Comparison of ENCODE assay signal across 8 cellular contexts in genomic region chr12:120713861-120714482, GRCh38. TPM values are rescaled to one million over a fixed set of nuclear protein-coding genes. Genes with fewer than 3 reads are reported as not detected.
DNase-seq lines count a peak whose midpoint lies in the region; ATAC-seq and TF ChIP-seq lines count a peak whose summit lies in the region.

No MANE protein-coding gene starts in this region.

- DNase-seq in CD4-positive, alpha-beta T cell, result peak; percentile 39 to 70 (median 57)
- DNase-seq in NCI-H524 treated with DMSO at 0.1 percent for 48 hours (lab: John Stamatoyannopoulos, UW) (peak; percentile 21), choroid plexus epithelial cell (ENCODE audit: low read depth) (peak; percentile 91), right lobe of liver (peak in 1 of 3 donors; percentile 82)
- peak; percentile 50 to 79 for DNase-seq in activated CD4-positive, alpha-beta T cell treated with anti-CD3 and anti-CD28 coated beads for 24 hours (ENCODE audit: low read depth in 2 of 2)
- peak; percentile 68 for DNase-seq in stimulated activated CD8-positive, alpha-beta memory T cell treated with anti-CD3 and anti-CD28 coated beads, Interleukin-12 subunit alpha, Interleukin-12 subunit beta, amount 100 ng/mL, for 1 hour (ENCODE audit: low read depth)

- intact Hi-C loops in CD4-positive, alpha-beta T cell (cut with DNase I, micrococcal nuclease), result loop anchor here (1.0 to 10.0 kb wide), 8 partner anchors 28 to 389 kb away; partner anchors contain the start of genes HNF1A (in 1 of the 2), PLA2G1B (in 1 of the 2) and SRSF9 (in 1 of the 2)
- intact Hi-C loops in right lobe of liver (cut with DNase I), result loop anchor here in 1 of 2 donors (10.0 kb wide), 1 partner anchor 69 kb away; the partner anchor contains the start of gene CABP1

- H3K9me3 Mint-ChIP-seq in CD4-positive, alpha-beta T cell, result no peaks in the 10 kb centered on the region

- H3K36me3 ChIP-seq in right lobe of liver, result peaks cover 0 to 48% (median 11%) of the 10 kb centered on the region in 4 donors

- peak overlapping the region; percentile 86 for H3K4me3 Mint-ChIP-seq in CD4-positive, alpha-beta T cell

- H3K27ac Mint-ChIP-seq in CD4-positive, alpha-beta T cell, result peak overlapping the region; percentile 71

- no peak for TF ChIP-seq POLR2A in right lobe of liver (IDR thresholded peaks at IDR 0.05)

- CTCF ChIA-PET in CD4-positive, alpha-beta T cell (lab: Charles Lee), result interaction anchor here (1.0 to 2.1 kb wide), 3 partner anchors 65 to 258 kb away, joined by 3 to 14 read pairs (median 5); partner anchors contain the start of gene CABP1

- H3K9me3 ChIP-seq in CD4-positive, alpha-beta T cell (ENCODE audit: control insufficient read depth, low read length), result no peaks in the 10 kb centered on the region
- H3K9me3 ChIP-seq in right lobe of liver, result no peaks in the 10 kb centered on the region

- POLR2A ChIA-PET in CD4-positive, alpha-beta T cell (lab: Charles Lee), result no interaction called here

- ATAC-seq in CD4-positive, alpha-beta T cell (ENCODE audit: poor library complexity), result peak; percentile 69
- ATAC-seq in HG03108 (IDR thresholded peaks at IDR 0.05; ENCODE audit: unreplicated experiment) (peak; percentile 35), right lobe of liver (peak; percentile 72 to 77 (median 75)), HG02571 (IDR thresholded peaks at IDR 0.05; ENCODE audit: unreplicated experiment) (no peak)

- H3K36me3 Mint-ChIP-seq in CD4-positive, alpha-beta T cell (ENCODE audit: low read depth), result peaks cover 45% of the 10 kb centered on the region

- H3K4me1 Mint-ChIP-seq in CD4-positive, alpha-beta T cell (ENCODE audit: low read depth), result peaks cover 46% of the 10 kb centered on the region

- H3K27me3 ChIP-seq in CD4-positive, alpha-beta T cell (ENCODE audit: control insufficient read depth, insufficient read depth, low read length), result no peaks in the 10 kb centered on the region
- no peaks in the 10 kb centered on the region for H3K27me3 ChIP-seq in right lobe of liver

- H3K4me3 ChIP-seq in choroid plexus epithelial cell (ENCODE audit: low read depth, low read length) (no peak overlapping the region), right lobe of liver (no peak overlapping the region)

- TF ChIP-seq CTCF in CD4-positive, alpha-beta T cell (IDR thresholded peaks at IDR 0.05), result peak; percentile 92
- peak; percentile 85 for TF ChIP-seq CTCF in choroid plexus epithelial cell (conservative IDR thresholded peaks at IDR 0.05; ENCODE audit: low read depth, low read length)
- peak; percentile 84 to 90 (median 90) for TF ChIP-seq CTCF in right lobe of liver (IDR thresholded peaks at IDR 0.05)

- 5% methylated on average over 3 of the region's 4 CpGs for WGBS in right lobe of liver (ENCODE audit: insufficient coverage, low coverage, low lambda C conversion rate, missing lambda C conversion rate)

- no peaks in the 10 kb centered on the region for H3K27me3 Mint-ChIP-seq in CD4-positive, alpha-beta T cell

- peaks cover 0 to 27% (median 8%) of the 10 kb centered on the region in 4 donors for H3K4me1 ChIP-seq in right lobe of liver

- H3K27ac ChIP-seq in CD4-positive, alpha-beta T cell (ENCODE audit: low read depth, low read length), result no peak overlapping the region
- H3K27ac ChIP-seq in right lobe of liver, result no peak overlapping the region

RNA-seq across cellular contexts. Expression of gene UNC119B, which starts 3.7 kb away (rescaled TPM):
- total RNA-seq in CD4-positive, alpha-beta T cell, result 10 to 100 TPM; 10.7 TPM
- total RNA-seq in right lobe of liver, result 10 to 100 TPM in 1 of 6 experiments, 1 to 10 TPM in 5; 4.7 to 10.2 (median 6.6) TPM

RNA-seq across cellular contexts. Expression of gene ACADS, which starts 11.7 kb away (rescaled TPM):
- total RNA-seq in CD4-positive, alpha-beta T cell, result 1 to 10 TPM; 8.9 to 9.2 TPM
- 100 to 1,000 TPM in 5 of 6 experiments, 10 to 100 TPM in 1; 94.1 to 172 (median 156) TPM for total RNA-seq in right lobe of liver

RNA-seq across cellular contexts. Expression of gene MLEC, which starts 27.0 kb away (rescaled TPM):
- 10 to 100 TPM; 20.7 to 22.1 TPM for total RNA-seq in CD4-positive, alpha-beta T cell
- total RNA-seq in right lobe of liver, result 100 to 1,000 TPM; 102 to 193 (median 126) TPM

Comparison
In these comparisons a context has a peak if more than half of its experiments do, and no peak if none do; other contexts are left out.
1. RNA of gene ACADS, which starts 11.7 kb away (total RNA-seq): 94.1 to 172 TPM in right lobe of liver; 8.9 to 9.2 TPM in CD4-positive, alpha-beta T cell; every median in the first group is over 4 times any median in the second.
2. RNA of gene MLEC, which starts 27.0 kb away (total RNA-seq): 102 to 193 TPM in right lobe of liver; 20.7 to 22.1 TPM in CD4-positive, alpha-beta T cell; every median in the first group is over 4 times any median in the second.
3. Peak in every context shown above with its lines, with median percentiles within 50 percentile points of each other: CTCF ChIP-seq.